In the genomic region with DNA sequence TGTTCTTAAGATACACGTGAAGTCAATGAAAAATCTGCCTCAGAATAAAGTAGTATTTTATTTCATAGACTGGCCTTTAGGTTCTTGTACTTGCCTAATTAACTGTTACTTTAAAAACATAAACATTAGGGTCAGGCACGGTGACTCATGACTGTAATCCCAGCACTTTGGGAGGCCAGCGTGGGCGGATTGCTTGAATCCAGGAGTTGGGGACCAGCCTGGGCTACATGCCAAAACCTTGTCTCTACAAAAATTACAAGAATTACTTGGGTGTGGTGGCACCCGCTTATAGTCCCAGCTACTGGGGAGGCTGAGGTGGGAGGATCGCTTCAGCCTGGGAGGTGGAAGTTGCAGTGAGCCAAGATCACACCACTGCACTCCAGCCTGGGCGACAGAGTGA, we compare ENCODE assay signal across 13 cellular contexts. TPM values are rescaled to one million over a fixed set of nuclear protein-coding genes. Genes with fewer than 3 reads are reported as not detected.
DNase-seq lines count a peak whose midpoint lies in the region; ATAC-seq, FAIRE-seq and TF ChIP-seq lines count a peak whose summit lies in the region.
"Had no signal": no experiment of that assay in that cellular context is flagged by ENCODE, and none has a peak within 500 bp of the region (broad histone marks: within the 10 kb centered on the region; RNA-seq: fewer than 3 reads in every experiment).

No MANE protein-coding gene starts in this region.

- TF ChIP-seq POLR2A in HepG2 (IDR thresholded peaks at IDR 0.05; ENCODE audit: insufficient read depth in 1 of 2, low read depth in 2 of 2, low read length in 2 of 2), result no peak

- no peak overlapping the region for H2AFZ ChIP-seq in HepG2 (ENCODE audit: low read length)

- no peak for ATAC-seq in HepG2
- no peak for ATAC-seq in HG03025 (IDR thresholded peaks at IDR 0.05; ENCODE audit: low FRiP score, unreplicated experiment)
- no peak for ATAC-seq in HG02840 (IDR thresholded peaks at IDR 0.05; ENCODE audit: low FRiP score, unreplicated experiment)
- ATAC-seq: body of pancreas, pancreas had no signal

- in situ Hi-C loops in brain microvascular endothelial cell (cut with HindIII; ENCODE audit: low pct_ligation_motif_present, low sequenced_read_pairs) (no loop called here), HepG2 (cut with HindIII; ENCODE audit: extremely low pct_ligation_motif_present, low pct_unique_long_range_greater_than_20kb) (loop anchor here (5.0 to 10.0 kb wide), 2 partner anchors 171 to 198 kb away; no protein-coding TSS in a partner anchor)

- H3K9me3 ChIP-seq in HepG2 (ENCODE audit: low read length), result no peaks in the 10 kb centered on the region
- H3K9me3 ChIP-seq: body of pancreas, pancreas had no signal

- H3K79me2 ChIP-seq in HepG2 (ENCODE audit: insufficient read depth, low read length), result peaks cover 3% of the 10 kb centered on the region

- DNase-seq in AG04449 (ENCODE audit: low read depth, low spot score) (peak; percentile 38), HT1080 (ENCODE audit: low read depth) (peak; percentile 61), brain microvascular endothelial cell (peak; percentile 88), HepG2 (ENCODE audit: low spot score) (no peak), Kasumi-1 (lab: John Stamatoyannopoulos, UW) (no peak), NCI-H2107 treated with DMSO at 0.1 percent for 48 hours (lab: John Stamatoyannopoulos, UW; ENCODE audit: unreplicated experiment) (no peak)
- DNase-seq: activated CD4-positive, alpha-beta memory T cell treated with anti-CD3 and anti-CD28 coated beads, Interleukin-2, amount 10 ng/mL, durations not matched to agents 7 days and 5 days; NCI-H146; pancreas had no signal

- TF ChIP-seq RAD21 in HepG2 (CRISPR knock-in tag; IDR thresholded peaks at IDR 0.05), result no peak

- H3K9ac ChIP-seq in HepG2 (ENCODE audit: insufficient read depth, low read depth, low read length), result no peak overlapping the region

- BruUV-seq in HepG2 (replicated peaks; lab: Mats Ljungman, UMichigan), result no TSS peak

- H3K27me3 ChIP-seq in brain microvascular endothelial cell (replicated peaks) (no peaks in the 10 kb centered on the region), HepG2 (ENCODE audit: control insufficient read depth in 1 of 2, insufficient read depth in 2 of 2, low read length in 2 of 2) (no peaks in the 10 kb centered on the region)
- H3K27me3 ChIP-seq: body of pancreas, pancreas had no signal

- CTCF ChIA-PET in AG04449 (lab: Yijun Ruan, JAX) (interaction anchor here (0.7 to 10.9 kb wide), 16 partner anchors 8 to 404 kb away, joined by 3 to 168 read pairs (median 9); partner anchors contain the start of genes ATG16L1, INPP5D and SNORC), HepG2 (lab: Yijun Ruan, JAX; ENCODE audit: low intra/inter-chr PET ratio, low total read pairs) (interaction anchor here (1.4 to 2.7 kb wide), 4 partner anchors 16 to 396 kb away, joined by 3 to 20 read pairs (median 14); partner anchors contain the start of gene SNORC)

- intact Hi-C loops in HepG2 (cut with micrococcal nuclease; ENCODE audit: unreplicated experiment), result no loop called here

- H3K4me1 ChIP-seq in HepG2 (ENCODE audit: insufficient read depth, low read length), result peaks cover 58% of the 10 kb centered on the region
- H3K4me1 ChIP-seq: pancreas had no signal

- POLR2A ChIA-PET in AG04449 (lab: Yijun Ruan, JAX) (no interaction called here), HepG2 (lab: Yijun Ruan, JAX) (interaction anchor here (3.7 to 11.3 kb wide), 3 partner anchors 18 to 207 kb away, joined by 35 to 297 read pairs (median 40); partner anchors contain the start of genes INPP5D and SNORC)

- no peak for TF ChIP-seq EP300 in HepG2 (IDR thresholded peaks at IDR 0.05; ENCODE audit: low read depth in 2 of 2, low read length in 2 of 2)
- no peak for TF ChIP-seq EP300 in HepG2 (CRISPR knock-in tag; IDR thresholded peaks at IDR 0.05; ENCODE audit: borderline replicate concordance)

- H4K20me1 ChIP-seq in HepG2 (ENCODE audit: insufficient read depth, low read length), result no peaks in the 10 kb centered on the region

- 79% methylated on average over 7 of the region's 7 CpGs for WGBS in HepG2 (ENCODE audit: low lambda C conversion rate)

- peaks cover 40% of the 10 kb centered on the region for H3K36me3 ChIP-seq in brain microvascular endothelial cell (replicated peaks)
- H3K36me3 ChIP-seq in HepG2 (replicated peaks in 1 of 2; ENCODE audit: control insufficient read depth in 1 of 2, insufficient read depth in 2 of 2, low read length in 2 of 2), result peaks cover 20 to 50% of the 10 kb centered on the region in 2 experiments

- H3K27ac ChIP-seq in brain microvascular endothelial cell, result peak overlapping the region; percentile 39
- no peak overlapping the region for H3K27ac ChIP-seq in HepG2 (ENCODE audit: extremely low read length, insufficient read depth, low read length)
- H3K27ac ChIP-seq: body of pancreas, C4-2B, pancreas had no signal

- no peak for FAIRE-seq in HepG2 (lab: Jason Lieb, UNC)
- FAIRE-seq: pancreas had no signal

- H3K4me3 ChIP-seq in AG04449 (ENCODE audit: low read depth, low read length) (no peak overlapping the region), brain microvascular endothelial cell (ENCODE audit: low read depth, low read length) (no peak overlapping the region), HepG2 (replicated peaks in 1 of 3; ENCODE audit: insufficient read depth in 1 of 3, low read depth in 2 of 3, low read length in 3 of 3) (no peak overlapping the region)
- H3K4me3 ChIP-seq: body of pancreas, pancreas had no signal

- no peak for TF ChIP-seq CTCF in AG04449 (IDR thresholded peaks at IDR 0.05; ENCODE audit: insufficient read depth, low read length, missing control alignments)
- no peak for TF ChIP-seq CTCF in brain microvascular endothelial cell (IDR thresholded peaks at IDR 0.05; ENCODE audit: low read depth, low read length, missing control alignments)
- TF ChIP-seq CTCF in HepG2 (CRISPR knock-in tag; IDR thresholded peaks at IDR 0.05), result no peak

- H3K4me2 ChIP-seq in HepG2 (ENCODE audit: low read depth, low read length), result no peak overlapping the region

TF ChIP-seq in HepG2, 621 proteins besides CTCF, POLR2A, EP300 and RAD21 (continues in another document):
- TF ChIP-seq, protein P1, sequence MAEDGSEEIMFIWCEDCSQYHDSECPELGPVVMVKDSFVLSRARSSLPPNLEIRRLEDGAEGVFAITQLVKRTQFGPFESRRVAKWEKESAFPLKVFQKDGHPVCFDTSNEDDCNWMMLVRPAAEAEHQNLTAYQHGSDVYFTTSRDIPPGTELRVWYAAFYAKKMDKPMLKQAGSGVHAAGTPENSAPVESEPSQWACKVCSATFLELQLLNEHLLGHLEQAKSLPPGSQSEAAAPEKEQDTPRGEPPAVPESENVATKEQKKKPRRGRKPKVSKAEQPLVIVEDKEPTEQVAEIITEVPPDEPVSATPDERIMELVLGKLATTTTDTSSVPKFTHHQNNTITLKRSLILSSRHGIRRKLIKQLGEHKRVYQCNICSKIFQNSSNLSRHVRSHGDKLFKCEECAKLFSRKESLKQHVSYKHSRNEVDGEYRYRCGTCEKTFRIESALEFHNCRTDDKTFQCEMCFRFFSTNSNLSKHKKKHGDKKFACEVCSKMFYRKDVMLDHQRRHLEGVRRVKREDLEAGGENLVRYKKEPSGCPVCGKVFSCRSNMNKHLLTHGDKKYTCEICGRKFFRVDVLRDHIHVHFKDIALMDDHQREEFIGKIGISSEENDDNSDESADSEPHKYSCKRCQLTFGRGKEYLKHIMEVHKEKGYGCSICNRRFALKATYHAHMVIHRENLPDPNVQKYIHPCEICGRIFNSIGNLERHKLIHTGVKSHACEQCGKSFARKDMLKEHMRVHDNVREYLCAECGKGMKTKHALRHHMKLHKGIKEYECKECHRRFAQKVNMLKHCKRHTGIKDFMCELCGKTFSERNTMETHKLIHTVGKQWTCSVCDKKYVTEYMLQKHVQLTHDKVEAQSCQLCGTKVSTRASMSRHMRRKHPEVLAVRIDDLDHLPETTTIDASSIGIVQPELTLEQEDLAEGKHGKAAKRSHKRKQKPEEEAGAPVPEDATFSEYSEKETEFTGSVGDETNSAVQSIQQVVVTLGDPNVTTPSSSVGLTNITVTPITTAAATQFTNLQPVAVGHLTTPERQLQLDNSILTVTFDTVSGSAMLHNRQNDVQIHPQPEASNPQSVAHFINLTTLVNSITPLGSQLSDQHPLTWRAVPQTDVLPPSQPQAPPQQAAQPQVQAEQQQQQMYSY (CRISPR knock-in tag; IDR thresholded peaks at IDR 0.05), result no peak
- TF ChIP-seq ISL2 (CRISPR knock-in tag; IDR thresholded peaks at IDR 0.05), result no peak

RNA-seq across cellular contexts. Expression of gene SNORC, which starts 16.0 kb away (rescaled TPM):
- total RNA-seq in HT1080 (2014; rRNA removed; shearing (Covaris generic)), result 0.61 and 0.84 TPM in 2 replicates
- polyA plus RNA-seq in HT1080 (2015; cell fraction: cytosol; rRNA removed), result 0.68 and 1.4 TPM in 2 replicates
- 13.1 and 15.8 TPM in 2 replicates for polyA plus RNA-seq in HT1080 (2015; cell fraction: nucleus; rRNA removed)
- total RNA-seq in HepG2 (2016; rRNA removed; fragmentation: Illumina TruSeq; extraction: Trizol), result 48.5 and 86.1 TPM in 2 replicates
- total RNA-seq in HepG2 (2016; cell fraction: cytosol; rRNA removed; fragmentation: Illumina TruSeq; extraction: Trizol; ENCODE audit: low read depth), result 64.6 and 82.7 TPM in 2 replicates
- total RNA-seq in HepG2 (2016; cell fraction: insoluble cytoplasmic fraction; rRNA removed; fragmentation: Illumina TruSeq; extraction: Trizol), result 52.1 and 76.7 TPM in 2 replicates
- total RNA-seq in HepG2 (2016; cell fraction: membrane; rRNA removed; fragmentation: Illumina TruSeq; extraction: Trizol), result 71.1 and 75.3 TPM in 2 replicates
- 47.7 and 55.5 TPM in 2 replicates for total RNA-seq in HepG2 (2016; cell fraction: nucleus; rRNA removed; fragmentation: Illumina TruSeq; extraction: Trizol)
- polyA plus RNA-seq in HepG2 (2011; rRNA removed), result 59.1 and 62.9 TPM in 2 replicates
- polyA plus RNA-seq in HepG2 (2011; cell fraction: cytosol; rRNA removed), result 45.6 and 94.4 TPM in 2 replicates
- polyA plus RNA-seq in HepG2 (2011; cell fraction: nucleus; rRNA removed), result 87.4 and 124 TPM in 2 replicates
- 42.0 and 51.4 TPM in 2 replicates for polyA plus RNA-seq in HepG2 (2012)
- polyA plus RNA-seq in HepG2 (2016; cell fraction: cytosol; fragmentation: Illumina TruSeq; extraction: Trizol; ENCODE audit: low read depth), result 125 and 134 TPM in 2 replicates
- polyA plus RNA-seq in HepG2 (2016; cell fraction: insoluble cytoplasmic fraction; fragmentation: Illumina TruSeq; extraction: Trizol; ENCODE audit: low read depth), result 60.9 and 75.2 TPM in 2 replicates
- 102 and 104 TPM in 2 replicates for polyA plus RNA-seq in HepG2 (2016; cell fraction: membrane; fragmentation: Illumina TruSeq; extraction: Trizol; ENCODE audit: low read depth)
- 136 and 150 TPM in 2 replicates for polyA plus RNA-seq in HepG2 (2016; cell fraction: nucleus; fragmentation: Illumina TruSeq; extraction: Trizol; ENCODE audit: insufficient read depth, low read depth)
- 5.3 and 89.5 TPM in 2 replicates for polyA minus RNA-seq in HepG2 (2011; rRNA and poly(A)+ RNA removed; ENCODE audit: low replicate concordance)
- 57.5 and 73.7 TPM in 2 replicates for polyA minus RNA-seq in HepG2 (2011; cell fraction: cytosol; rRNA and poly(A)+ RNA removed)
- polyA minus RNA-seq in HepG2 (2011; cell fraction: nucleus; rRNA and poly(A)+ RNA removed), result 27.3 and 30.6 TPM in 2 replicates

Comparison
In these comparisons a context has a peak if more than half of its experiments do, and no peak if none do; other contexts are left out.
1. DNase-seq: peak in AG04449 (single experiment), HT1080 (single experiment) and brain microvascular endothelial cell (single experiment); none in HepG2 (single experiment), Kasumi-1 (0 of 2) and NCI-H2107 treated with DMSO at 0.1 percent for 48 hours (single experiment).
2. RNA of gene SNORC, which starts 16.0 kb away (total RNA-seq): 47.7 to 86.1 TPM in HepG2; 0.61 to 0.84 TPM in HT1080; every median in the first group is over 10 times any median in the second.